Comparison of ENCODE assay signal across 32 cellular contexts in genomic region chr15:63446260-63446659, GRCh38. TPM values are rescaled to one million over a fixed set of nuclear protein-coding genes. Genes with fewer than 3 reads are reported as not detected.
A peak's percentile ranks its signal among the peaks of the same experiment; 100 is the strongest.
DNase-seq lines count a peak whose midpoint lies in the region; ATAC-seq and TF ChIP-seq lines count a peak whose summit lies in the region.
"Had no signal": no experiment of that assay in that cellular context is flagged by ENCODE, and none has a peak within 500 bp of the region (broad histone marks: within the 10 kb centered on the region; RNA-seq: fewer than 3 reads in every experiment).

No MANE protein-coding gene starts in this region.

- DNase-seq in activated T-cell treated with anti-CD3 and anti-CD28 coated beads, Interleukin-2, amount 50 U/mL, for 4 hours = no peak
- no peak for DNase-seq in activated T-cell treated with anti-CD3 and anti-CD28 coated beads, Interleukin-2, amount 50 U/mL, for 24 hours
- peak in 1 of 3 donors; percentile 36 for DNase-seq in T-helper 17 cell
- no peak for DNase-seq in activated naive CD8-positive, alpha-beta T cell treated with anti-CD3 and anti-CD28 coated beads for 36 hours
- DNase-seq in NCI-H748 treated with DMSO at 0.1 percent for 48 hours (lab: John Stamatoyannopoulos, UW) = no peak
- no peak for DNase-seq in NCI-H1436 (lab: John Stamatoyannopoulos, UW)
- DNase-seq: activated CD4-positive, alpha-beta T cell treated with anti-CD3 and anti-CD28 coated beads for 36 hours; activated effector memory CD4-positive, alpha-beta T cell treated with anti-CD3 and anti-CD28 coated beads, Interleukin-2, amount 50 U/mL, for 16 hours; AML-193; amniotic stem cell; CD4-positive, CD25-positive, alpha-beta regulatory T cell; dorsolateral prefrontal cortex; GM23248; lower lobe of right lung; midbrain; naive B cell; NCI-H1417 treated with DMSO at 0.1 percent for 48 hours; NCI-H446; NCI-H774; nucleus accumbens; psoas muscle; SIG-M5; sigmoid colon; stimulated activated CD4-positive, alpha-beta T cell treated with anti-CD3 and anti-CD28 coated beads, Interleukin-4, amount 100 ng/mL, for 1 hour; T1000; upper lobe of right lung had no signal

- peaks cover 7% of the 10 kb centered on the region for H3K4me1 Mint-ChIP-seq in activated T-cell treated with anti-CD3 and anti-CD28 coated beads, Interleukin-2, amount 50 U/mL, for 4 hours (ENCODE audit: low read depth)
- peaks cover 11% of the 10 kb centered on the region for H3K4me1 Mint-ChIP-seq in activated T-cell treated with anti-CD3 and anti-CD28 coated beads, Interleukin-2, amount 50 U/mL, for 24 hours (ENCODE audit: low read depth)
- peaks cover 9% of the 10 kb centered on the region for H3K4me1 Mint-ChIP-seq in T-helper 17 cell
- H3K4me1 Mint-ChIP-seq in activated naive CD8-positive, alpha-beta T cell treated with anti-CD3 and anti-CD28 coated beads for 36 hours = peaks cover 21% of the 10 kb centered on the region

- H3K9me3 Mint-ChIP-seq in activated T-cell treated with anti-CD3 and anti-CD28 coated beads, Interleukin-2, amount 50 U/mL, for 4 hours = no peaks in the 10 kb centered on the region
- H3K9me3 Mint-ChIP-seq in activated T-cell treated with anti-CD3 and anti-CD28 coated beads, Interleukin-2, amount 50 U/mL, for 24 hours = no peaks in the 10 kb centered on the region
- no peaks in the 10 kb centered on the region for H3K9me3 Mint-ChIP-seq in activated naive CD8-positive, alpha-beta T cell treated with anti-CD3 and anti-CD28 coated beads for 36 hours
- H3K9me3 Mint-ChIP-seq: CD4-positive, CD25-positive, alpha-beta regulatory T cell; naive B cell had no signal

- peak; percentile 21 to 37 for ATAC-seq in activated T-cell treated with anti-CD3 and anti-CD28 coated beads, Interleukin-2, amount 50 U/mL, for 4 hours
- ATAC-seq in T-helper 17 cell (peak; percentile 94), HG03196 (IDR thresholded peaks at IDR 0.05; ENCODE audit: unreplicated experiment) (no peak)
- ATAC-seq: A549; activated CD4-positive, alpha-beta T cell treated with anti-CD3 and anti-CD28 coated beads for 36 hours; lower lobe of right lung; psoas muscle; upper lobe of right lung had no signal

- no peaks in the 10 kb centered on the region for H3K36me3 Mint-ChIP-seq in activated T-cell treated with anti-CD3 and anti-CD28 coated beads, Interleukin-2, amount 50 U/mL, for 4 hours (ENCODE audit: insufficient read depth)
- no peaks in the 10 kb centered on the region for H3K36me3 Mint-ChIP-seq in activated T-cell treated with anti-CD3 and anti-CD28 coated beads, Interleukin-2, amount 50 U/mL, for 24 hours (ENCODE audit: low read depth)
- no peaks in the 10 kb centered on the region for H3K36me3 Mint-ChIP-seq in T-helper 17 cell (ENCODE audit: low read depth)
- no peaks in the 10 kb centered on the region for H3K36me3 Mint-ChIP-seq in activated naive CD8-positive, alpha-beta T cell treated with anti-CD3 and anti-CD28 coated beads for 36 hours
- H3K36me3 Mint-ChIP-seq: brain; CD4-positive, CD25-positive, alpha-beta regulatory T cell; naive B cell had no signal

- H3K27ac ChIP-seq in neutrophil = peak overlapping the region; percentile 100
- H3K27ac ChIP-seq: dorsolateral prefrontal cortex, GM23248, lower lobe of right lung, psoas muscle, sigmoid colon, suprapubic skin, upper lobe of right lung, VCaP had no signal

- H3K27me3 Mint-ChIP-seq in activated T-cell treated with anti-CD3 and anti-CD28 coated beads, Interleukin-2, amount 50 U/mL, for 4 hours (ENCODE audit: low read depth) = no peaks in the 10 kb centered on the region
- no peaks in the 10 kb centered on the region for H3K27me3 Mint-ChIP-seq in activated T-cell treated with anti-CD3 and anti-CD28 coated beads, Interleukin-2, amount 50 U/mL, for 24 hours
- peaks cover 9% of the 10 kb centered on the region for H3K27me3 Mint-ChIP-seq in T-helper 17 cell
- H3K27me3 Mint-ChIP-seq in activated naive CD8-positive, alpha-beta T cell treated with anti-CD3 and anti-CD28 coated beads for 36 hours = no peaks in the 10 kb centered on the region
- H3K27me3 Mint-ChIP-seq: activated CD4-positive, alpha-beta T cell treated with anti-CD3 and anti-CD28 coated beads for 36 hours; brain; naive B cell had no signal

- no peaks in the 10 kb centered on the region for H3K36me3 ChIP-seq in neutrophil
- H3K36me3 ChIP-seq: lower lobe of right lung, sigmoid colon, suprapubic skin, upper lobe of right lung had no signal

- H3K4me3 ChIP-seq in neutrophil (ENCODE audit: low read depth in 1 of 2, low read length in 1 of 2) = no peak overlapping the region
- H3K4me3 ChIP-seq: A549, dorsolateral prefrontal cortex, GM23248, lower lobe of right lung, psoas muscle, sigmoid colon, suprapubic skin, upper lobe of right lung had no signal

- no peak overlapping the region for H3K4me3 Mint-ChIP-seq in activated T-cell treated with anti-CD3 and anti-CD28 coated beads, Interleukin-2, amount 50 U/mL, for 4 hours
- H3K4me3 Mint-ChIP-seq in activated T-cell treated with anti-CD3 and anti-CD28 coated beads, Interleukin-2, amount 50 U/mL, for 24 hours = no peak overlapping the region
- no peak overlapping the region for H3K4me3 Mint-ChIP-seq in T-helper 17 cell
- no peak overlapping the region for H3K4me3 Mint-ChIP-seq in activated naive CD8-positive, alpha-beta T cell treated with anti-CD3 and anti-CD28 coated beads for 36 hours
- H3K4me3 Mint-ChIP-seq: activated CD4-positive, alpha-beta T cell treated with anti-CD3 and anti-CD28 coated beads for 36 hours; brain; CD4-positive, CD25-positive, alpha-beta regulatory T cell; naive B cell had no signal

- H3K9me3 ChIP-seq in T-helper 17 cell (ENCODE audit: control insufficient read depth, low read length, poor library complexity, severe bottlenecking) (no peaks in the 10 kb centered on the region), neutrophil (no peaks in the 10 kb centered on the region)
- H3K9me3 ChIP-seq: A549, lower lobe of right lung, psoas muscle, sigmoid colon, suprapubic skin, upper lobe of right lung had no signal

- no peaks in the 10 kb centered on the region for H3K27me3 ChIP-seq in neutrophil
- H3K27me3 ChIP-seq: dorsolateral prefrontal cortex, sigmoid colon, suprapubic skin, upper lobe of right lung had no signal

- H3K4me1 ChIP-seq in neutrophil (ENCODE audit: control insufficient read depth in 1 of 2, insufficient read depth in 1 of 2, low read depth in 1 of 2, low read length in 1 of 2) = peaks cover 37 to 40% of the 10 kb centered on the region in 2 experiments
- H3K4me1 ChIP-seq: psoas muscle had no signal

- H3K27ac Mint-ChIP-seq in activated T-cell treated with anti-CD3 and anti-CD28 coated beads, Interleukin-2, amount 50 U/mL, for 24 hours = no peak overlapping the region
- peak overlapping the region; percentile 74 for H3K27ac Mint-ChIP-seq in T-helper 17 cell
- H3K27ac Mint-ChIP-seq in activated naive CD8-positive, alpha-beta T cell treated with anti-CD3 and anti-CD28 coated beads for 36 hours = peak overlapping the region; percentile 64
- H3K27ac Mint-ChIP-seq: activated CD4-positive, alpha-beta T cell treated with anti-CD3 and anti-CD28 coated beads for 36 hours had no signal

- TF ChIP-seq CTCF in neutrophil (IDR thresholded peaks at IDR 0.05) = no peak

RNA-seq across cellular contexts. Expression of gene USP3, which starts 58.1 kb away (rescaled TPM):
- total RNA-seq in activated T-cell treated with anti-CD3 and anti-CD28 coated beads, Interleukin-2, amount 50 U/mL, for 4 hours = 10 to 100 TPM; 34.2 to 40.9 (median 35.5) TPM
- 100 to 1,000 TPM; 219 to 288 TPM for total RNA-seq in T-helper 17 cell
- 10 to 100 TPM; 42.2 to 46.0 TPM for total RNA-seq in activated naive CD8-positive, alpha-beta T cell treated with anti-CD3 and anti-CD28 coated beads for 36 hours

Comparison
In these comparisons a context has a peak if more than half of its experiments do, and no peak if none do; other contexts are left out.
1. RNA of gene USP3, which starts 58.1 kb away (total RNA-seq): 219 to 288 TPM in T-helper 17 cell; 42.2 to 46.0 TPM in activated naive CD8-positive, alpha-beta T cell treated with anti-CD3 and anti-CD28 coated beads for 36 hours and 34.2 to 40.9 TPM in activated T-cell treated with anti-CD3 and anti-CD28 coated beads, Interleukin-2, amount 50 U/mL, for 4 hours; every median in the first group is over 4 times any median in the second.